Comparison of ENCODE assay signal across 8 cellular contexts in genomic region chr1:182784556-182785171, GRCh38. TPM values are rescaled to one million over a fixed set of nuclear protein-coding genes. Genes with fewer than 3 reads are reported as not detected.
A peak's percentile ranks its signal among the peaks of the same experiment; 100 is the strongest.
DNase-seq lines count a peak whose midpoint lies in the region; ATAC-seq, FAIRE-seq and TF ChIP-seq lines count a peak whose summit lies in the region.

No MANE protein-coding gene starts in this region.

- H2BK12ac ChIP-seq in mesenchymal stem cell (ENCODE audit: low read length in 2 of 2) = no peak overlapping the region

- no peaks in the 10 kb centered on the region for H3K27me3 ChIP-seq in CD4-positive, alpha-beta T cell (ENCODE audit: control insufficient read depth, insufficient read depth, low read length)
- H3K27me3 ChIP-seq in GM23248 (replicated peaks; ENCODE audit: insufficient read depth) (no peaks in the 10 kb centered on the region), bronchial epithelial cell (ENCODE audit: control insufficient read depth, insufficient read depth, low read length) (no peaks in the 10 kb centered on the region), mesenchymal stem cell (ENCODE audit: control insufficient read depth in 1 of 2, insufficient read depth in 1 of 2, low read length in 2 of 2) (peaks cover 0 to 20% of the 10 kb centered on the region in 2 experiments)

- FAIRE-seq in bronchial epithelial cell (lab: Jason Lieb, UNC) = no peak

- H4K91ac ChIP-seq in mesenchymal stem cell (ENCODE audit: low read length) = no peak overlapping the region

- H3K9ac ChIP-seq in GM23248 = no peak overlapping the region
- H3K9ac ChIP-seq in mesenchymal stem cell (ENCODE audit: low read length) = no peak overlapping the region

- no peaks in the 10 kb centered on the region for H3K9me2 ChIP-seq in GM23248 (ENCODE audit: insufficient read depth)

- H3K14ac ChIP-seq in mesenchymal stem cell (ENCODE audit: low read length in 2 of 2) = no peak overlapping the region

- H3K9me3 ChIP-seq in CD4-positive, alpha-beta T cell (ENCODE audit: control insufficient read depth, low read length) = no peaks in the 10 kb centered on the region
- no peaks in the 10 kb centered on the region for H3K9me3 ChIP-seq in GM23248 (ENCODE audit: low read depth)
- no peaks in the 10 kb centered on the region for H3K9me3 ChIP-seq in mesenchymal stem cell (ENCODE audit: control insufficient read depth, low read length)

- intact Hi-C loops in CD4-positive, alpha-beta T cell (cut with DNase I, micrococcal nuclease) = loop anchor here (1.0 to 5.0 kb wide), 7 partner anchors 183 to 752 kb away; partner anchors contain the start of genes GLUL (in 1 of the 2) and SMG7 (in 1 of the 2)

- no peak overlapping the region for H2BK120ac ChIP-seq in mesenchymal stem cell (ENCODE audit: low read depth, low read length)

- no peaks in the 10 kb centered on the region for H3K36me3 Mint-ChIP-seq in CD4-positive, alpha-beta T cell (ENCODE audit: low read depth)
- no peaks in the 10 kb centered on the region for H3K36me3 Mint-ChIP-seq in activated CD8-positive, alpha-beta memory T cell treated with anti-CD3 and anti-CD28 coated beads, Interleukin-2, amount 10 ng/mL, durations not matched to agents 7 days and 5 days

- no peak for ATAC-seq in CD4-positive, alpha-beta T cell (ENCODE audit: poor library complexity)
- no peak for ATAC-seq in activated CD8-positive, alpha-beta memory T cell treated with anti-CD3 and anti-CD28 coated beads, Interleukin-2, amount 10 ng/mL, durations not matched to agents 7 days and 5 days

- H3K9me3 Mint-ChIP-seq in CD4-positive, alpha-beta T cell = no peaks in the 10 kb centered on the region
- H3K9me3 Mint-ChIP-seq in activated CD8-positive, alpha-beta memory T cell treated with anti-CD3 and anti-CD28 coated beads, Interleukin-2, amount 10 ng/mL, durations not matched to agents 7 days and 5 days (ENCODE audit: low read depth) = no peaks in the 10 kb centered on the region

- CTCF ChIA-PET in CD4-positive, alpha-beta T cell (lab: Charles Lee) = interaction anchor here (0.7 to 12.2 kb wide), 8 partner anchors 53 to 699 kb away, joined by 3 to 370 read pairs (median 6); partner anchors contain the start of genes RGS16 and RNASEL
- CTCF ChIA-PET in activated CD8-positive, alpha-beta memory T cell treated with anti-CD3 and anti-CD28 coated beads, Interleukin-2, amount 10 ng/mL, durations not matched to agents 7 days and 5 days (lab: Charles Lee) = interaction anchor here (0.6 to 13.8 kb wide), 12 partner anchors 11 to 699 kb away, joined by 3 to 715 read pairs (median 4); partner anchors contain the start of genes RGS16 and RNASEL

- H4K8ac ChIP-seq in mesenchymal stem cell (ENCODE audit: low read length) = no peak overlapping the region

- no peak overlapping the region for H3K27ac Mint-ChIP-seq in CD4-positive, alpha-beta T cell
- no peak overlapping the region for H3K27ac Mint-ChIP-seq in activated CD8-positive, alpha-beta memory T cell treated with anti-CD3 and anti-CD28 coated beads, Interleukin-2, amount 10 ng/mL, durations not matched to agents 7 days and 5 days

- TF ChIP-seq CTCF in CD4-positive, alpha-beta T cell (IDR thresholded peaks at IDR 0.05) = peak; percentile 82
- peak; percentile 73 for TF ChIP-seq CTCF in bronchial epithelial cell (IDR thresholded peaks at IDR 0.05; ENCODE audit: insufficient read depth, low read length, severe bottlenecking)

- no peak overlapping the region for H2AK5ac ChIP-seq in mesenchymal stem cell (ENCODE audit: low read length, severe bottlenecking)

- H3K4me1 ChIP-seq in GM23248 (ENCODE audit: insufficient read depth) (no peaks in the 10 kb centered on the region), mesenchymal stem cell (ENCODE audit: control insufficient read depth, insufficient read depth, low read depth, low read length) (peaks cover 6% of the 10 kb centered on the region)

- in situ Hi-C loops in GM23248 (cut with MboI) = loop anchor here (5.0 to 25.0 kb wide), 3 partner anchors 187 to 697 kb away; no protein-coding TSS in a partner anchor

- peaks cover 4% of the 10 kb centered on the region for H3K4me1 Mint-ChIP-seq in CD4-positive, alpha-beta T cell (ENCODE audit: low read depth)
- H3K4me1 Mint-ChIP-seq in activated CD8-positive, alpha-beta memory T cell treated with anti-CD3 and anti-CD28 coated beads, Interleukin-2, amount 10 ng/mL, durations not matched to agents 7 days and 5 days = peaks cover 16% of the 10 kb centered on the region

- H3F3A ChIP-seq in GM23248 (ENCODE audit: insufficient read depth) = no peaks in the 10 kb centered on the region

- H3K4me2 ChIP-seq in GM23248 (ENCODE audit: unreplicated experiment) = no peak overlapping the region
- no peak overlapping the region for H3K4me2 ChIP-seq in mesenchymal stem cell (ENCODE audit: low read length, poor library complexity, severe bottlenecking)

- H3K4ac ChIP-seq in mesenchymal stem cell (ENCODE audit: low read depth in 1 of 2, low read length in 2 of 2) = no peak overlapping the region

- H2AFZ ChIP-seq in GM23248 = peak overlapping the region; percentile 49; the same call in 1 of the 2 replicates
- no peak overlapping the region for H2AFZ ChIP-seq in mesenchymal stem cell (ENCODE audit: low read depth, low read length)

- H2BK5ac ChIP-seq in mesenchymal stem cell (ENCODE audit: low read depth, low read length, poor library complexity, severe bottlenecking) = no peak overlapping the region

- no peak overlapping the region for H3K4me3 Mint-ChIP-seq in CD4-positive, alpha-beta T cell
- no peak overlapping the region for H3K4me3 Mint-ChIP-seq in activated CD8-positive, alpha-beta memory T cell treated with anti-CD3 and anti-CD28 coated beads, Interleukin-2, amount 10 ng/mL, durations not matched to agents 7 days and 5 days

- no peak overlapping the region for H3K27ac ChIP-seq in CD4-positive, alpha-beta T cell (ENCODE audit: low read depth, low read length)
- H3K27ac ChIP-seq in GM23248 = no peak overlapping the region
- H3K27ac ChIP-seq in mesenchymal stem cell (ENCODE audit: low read length, poor library complexity, severe bottlenecking) = no peak overlapping the region

- no peaks in the 10 kb centered on the region for H3K79me1 ChIP-seq in mesenchymal stem cell (replicated peaks; ENCODE audit: low read length, poor library complexity, severe bottlenecking)

- no peaks in the 10 kb centered on the region for H4K20me1 ChIP-seq in GM23248 (ENCODE audit: insufficient read depth)

- no peaks in the 10 kb centered on the region for H3K79me2 ChIP-seq in GM23248 (ENCODE audit: insufficient read depth)

- 25% methylated on average over 4 of the region's 4 CpGs for WGBS in GM23248 (ENCODE audit: low coverage in 1 of 2, low lambda C conversion rate in 2 of 2, missing lambda C conversion rate in 2 of 2), 2 experiments
- WGBS in mesenchymal stem cell = 44% methylated on average over 1 of the region's 4 CpGs

- H3K18ac ChIP-seq in mesenchymal stem cell (ENCODE audit: low read depth in 1 of 2, low read length in 2 of 2) = no peak overlapping the region

- DNase-seq in CD4-positive, alpha-beta T cell = peak in 1 of 10 experiments; percentile 8
- DNase-seq in GM23248 = peak; percentile 77
- peak; percentile 86 for DNase-seq in NCI-H69 (lab: John Stamatoyannopoulos, UW)
- DNase-seq in bronchial epithelial cell (ENCODE audit: low read depth) = peak; percentile 42
- DNase-seq in mesenchymal stem cell = peak; percentile 61
- DNase-seq in NCI-H226 = no peak
- no peak for DNase-seq in activated CD8-positive, alpha-beta memory T cell treated with anti-CD3 and anti-CD28 coated beads, Interleukin-2, amount 10 ng/mL, durations not matched to agents 7 days and 5 days
- DNase-seq in stimulated activated CD4-positive, alpha-beta T cell treated with anti-CD3 and anti-CD28 coated beads, Interleukin-2, amount 100 ng/mL, for 24 hours = no peak

- H2BK15ac ChIP-seq in mesenchymal stem cell (ENCODE audit: low read depth, poor library complexity, severe bottlenecking) = no peak overlapping the region

- no peaks in the 10 kb centered on the region for H3K36me3 ChIP-seq in GM23248 (ENCODE audit: low read depth)
- H3K36me3 ChIP-seq in bronchial epithelial cell (ENCODE audit: control insufficient read depth, insufficient read depth, low read length) = no peaks in the 10 kb centered on the region
- H3K36me3 ChIP-seq in mesenchymal stem cell (ENCODE audit: control insufficient read depth in 1 of 2, insufficient read depth in 2 of 2, low read depth in 1 of 2, low read length in 2 of 2) = no peaks in the 10 kb centered on the region

- H3K27me3 Mint-ChIP-seq in CD4-positive, alpha-beta T cell = no peaks in the 10 kb centered on the region
- peaks cover 36% of the 10 kb centered on the region for H3K27me3 Mint-ChIP-seq in activated CD8-positive, alpha-beta memory T cell treated with anti-CD3 and anti-CD28 coated beads, Interleukin-2, amount 10 ng/mL, durations not matched to agents 7 days and 5 days

- POLR2A ChIA-PET in CD4-positive, alpha-beta T cell (lab: Charles Lee) = interaction anchor here (0.7 to 1.4 kb wide), 4 partner anchors 180 to 186 kb away, joined by 3 to 8 read pairs (median 4); no protein-coding TSS in a partner anchor

- no peak overlapping the region for H3K23ac ChIP-seq in mesenchymal stem cell (ENCODE audit: low read length in 2 of 2)

- H3K4me3 ChIP-seq in GM23248 (no peak overlapping the region), bronchial epithelial cell (ENCODE audit: low read depth, low read length) (no peak overlapping the region), mesenchymal stem cell (ENCODE audit: insufficient read depth in 1 of 2, low read depth in 1 of 2, low read length in 2 of 2) (no peak overlapping the region)

RNA-seq across cellular contexts. Expression of gene NPL, which starts 4.9 kb away (rescaled TPM):
- 1 to 10 TPM in 1 of 2 experiments, under 1 TPM in 1; 0.63 to 1.7 TPM for total RNA-seq in CD4-positive, alpha-beta T cell
- total RNA-seq in GM23248 (2014; rRNA removed; shearing (Covaris generic)) = 1.0 and 5.0 TPM in 2 replicates
- 3.0 TPM in 2 replicates for polyA plus RNA-seq in GM23248 (2016; fragmentation: Nextera tagmentation; extraction: Ambion mirVana)
- total RNA-seq in bronchial epithelial cell = 2.4 and 18.8 TPM in 2 replicates
- polyA plus RNA-seq in mesenchymal stem cell (2013, experiment 1 of 2) = 2.3 TPM
- polyA plus RNA-seq in mesenchymal stem cell (2013, experiment 2 of 2) = 1.5 TPM
- total RNA-seq in activated CD8-positive, alpha-beta memory T cell treated with anti-CD3 and anti-CD28 coated beads, Interleukin-2, amount 10 ng/mL, durations not matched to agents 7 days and 5 days = 10 to 100 TPM in 1 of 2 experiments, 1 to 10 TPM in 1; 1.8 to 10.1 TPM

RNA-seq across cellular contexts. Expression of gene DHX9, which starts 54.5 kb away (rescaled TPM):
- total RNA-seq in CD4-positive, alpha-beta T cell = 100 to 1,000 TPM; 338 to 353 TPM
- total RNA-seq in GM23248 (2014; rRNA removed; shearing (Covaris generic)) = 97.9 and 98.0 TPM in 2 replicates
- 67.6 and 70.9 TPM in 2 replicates for polyA plus RNA-seq in GM23248 (2016; fragmentation: Nextera tagmentation; extraction: Ambion mirVana)
- total RNA-seq in bronchial epithelial cell = 78.1 and 96.9 TPM in 2 replicates
- polyA plus RNA-seq in mesenchymal stem cell (2013, experiment 1 of 2) = 52.4 TPM
- polyA plus RNA-seq in mesenchymal stem cell (2013, experiment 2 of 2) = 52.9 TPM
- total RNA-seq in activated CD8-positive, alpha-beta memory T cell treated with anti-CD3 and anti-CD28 coated beads, Interleukin-2, amount 10 ng/mL, durations not matched to agents 7 days and 5 days = 100 to 1,000 TPM; 196 to 267 TPM

Comparison
In these comparisons a context has a peak if more than half of its experiments do, and no peak if none do; other contexts are left out.
1. DNase-seq: peak in GM23248 (single experiment), NCI-H69 (single experiment), bronchial epithelial cell (single experiment) and mesenchymal stem cell (single experiment); none in NCI-H226 (single experiment), activated CD8-positive, alpha-beta memory T cell treated with anti-CD3 and anti-CD28 coated beads, Interleukin-2, amount 10 ng/mL, durations not matched to agents 7 days and 5 days (single experiment) and stimulated activated CD4-positive, alpha-beta T cell treated with anti-CD3 and anti-CD28 coated beads, Interleukin-2, amount 100 ng/mL, for 24 hours (0 of 2).